Comparison of ENCODE assay signal across 26 cellular contexts in genomic region chr11:130832571-130833432, GRCh38.
DNase-seq lines count a peak whose midpoint lies in the region; ATAC-seq and TF ChIP-seq lines count a peak whose summit lies in the region.
"Had no signal": no experiment of that assay in that cellular context is flagged by ENCODE, and none has a peak within 500 bp of the region (broad histone marks: within the 10 kb centered on the region; RNA-seq: fewer than 3 reads in every experiment).

No MANE protein-coding gene starts in this region.

- peaks cover 0 to 13% (median 6%) of the 10 kb centered on the region in 4 donors for H3K9me3 ChIP-seq in tibial nerve
- H3K9me3 ChIP-seq: pancreas, thoracic aorta had no signal

- in situ Hi-C loops in astrocyte of the spinal cord (cut with HindIII; ENCODE audit: low sequenced_read_pairs), result no loop called here

- no peak for TF ChIP-seq CTCF in HFFc6 (IDR thresholded peaks at IDR 0.05)
- no peak for TF ChIP-seq CTCF in astrocyte of the spinal cord (IDR thresholded peaks at IDR 0.05; ENCODE audit: low read depth, low read length)
- no peak for TF ChIP-seq CTCF in foreskin fibroblast (IDR thresholded peaks at IDR 0.05; ENCODE audit: low read depth, low read length)
- TF ChIP-seq CTCF in tibial nerve (IDR thresholded peaks at IDR 0.05), result no peak

- H3K4me3 ChIP-seq in astrocyte of the spinal cord (ENCODE audit: low read depth, low read length), result no peak overlapping the region
- no peak overlapping the region for H3K4me3 ChIP-seq in foreskin fibroblast (ENCODE audit: low read depth in 1 of 2, low read length in 2 of 2)
- no peak overlapping the region for H3K4me3 ChIP-seq in tibial nerve
- H3K4me3 ChIP-seq: pancreas, thoracic aorta had no signal

- WGBS in tibial nerve, 2 donors, result 85 to 89% methylated on average over 9 of the region's 9 CpGs

- H3K27me3 Mint-ChIP-seq in HFFc6 (ENCODE audit: insufficient read depth), result peaks cover 2% of the 10 kb centered on the region; the same call in 1 of the 2 replicates

- H3K36me3 Mint-ChIP-seq in HFFc6 (ENCODE audit: low read depth), result peaks cover 7% of the 10 kb centered on the region; the same call in 1 of the 2 replicates
- H3K36me3 Mint-ChIP-seq: CD4-positive, CD25-positive, alpha-beta regulatory T cell had no signal

- no peak for TF ChIP-seq EP300 in tibial nerve (IDR thresholded peaks at IDR 0.05)

- H3K4me1 Mint-ChIP-seq in HFFc6 (ENCODE audit: low read depth), result peaks cover 38% of the 10 kb centered on the region
- H3K4me1 Mint-ChIP-seq: CD4-positive, CD25-positive, alpha-beta regulatory T cell had no signal

- H3K36me3 ChIP-seq in tibial nerve, result no peaks in the 10 kb centered on the region
- H3K36me3 ChIP-seq: pancreas, thoracic aorta had no signal

- peaks cover 4% of the 10 kb centered on the region; the same call in 1 of the 2 replicates for H3K9me3 Mint-ChIP-seq in HFFc6

- no peak overlapping the region for H3K27ac ChIP-seq in tibial nerve
- H3K27ac ChIP-seq: pancreas, RWPE1, thoracic aorta had no signal

- DNase-seq in HFFc6 (peak; percentile 12), astrocyte of the spinal cord (ENCODE audit: low read depth, low spot score) (peak; percentile 51), foreskin fibroblast (peak; percentile 51 to 70), tibial nerve (ENCODE audit: low spot score in 2 of 2) (no peak)
- no peak for DNase-seq in activated CD8-positive, alpha-beta memory T cell treated with anti-CD3 and anti-CD28 coated beads, Interleukin-2, amount 50 U/mL, for 48 hours
- DNase-seq: activated CD4-positive, alpha-beta T cell treated with anti-CD3 and anti-CD28 coated beads for 4 hours; activated naive CD4-positive, alpha-beta T cell; activated T-cell treated with anti-CD3 and anti-CD28 coated beads, Interleukin-2, amount 50 U/mL, for 48 hours; amniotic stem cell; CD4-positive, CD25-positive, alpha-beta regulatory T cell; central memory CD4-positive, alpha-beta T cell; H7; Karpas-422; left ventricle myocardium superior; midbrain; NCI-H1694 treated with DMSO at 0.1 percent for 48 hours; pancreas; right cardiac atrium; stimulated activated CD4-positive, alpha-beta T cell treated with anti-CD3 and anti-CD28 coated beads, Interleukin-4, amount 100 ng/mL, for 4 hours; stimulated activated naive CD8-positive, alpha-beta T cell treated with anti-CD3 and anti-CD28 coated beads, Interleukin-15, Interleukin-2, amounts not matched to agents 100 U/mL and 50 U/mL, for 24 hours; T-helper 2 cell had no signal

- peak overlapping the region; percentile 49 for H3K27ac Mint-ChIP-seq in HFFc6
- H3K27ac Mint-ChIP-seq: natural killer cell treated with Interleukin-12 subunit alpha and Interleukin-12 subunit beta and Interleukin-15 and Interleukin-18, amount 100 ng/mL, for 72 hours had no signal

- H3K27me3 ChIP-seq in tibial nerve, result no peaks in the 10 kb centered on the region
- H3K27me3 ChIP-seq: pancreas had no signal

- no peak overlapping the region for H3K4me3 Mint-ChIP-seq in HFFc6
- H3K4me3 Mint-ChIP-seq: CD4-positive, CD25-positive, alpha-beta regulatory T cell; natural killer cell treated with Interleukin-12 subunit alpha and Interleukin-12 subunit beta and Interleukin-15 and Interleukin-18, amount 100 ng/mL, for 72 hours had no signal

- TF ChIP-seq POLR2A in tibial nerve (IDR thresholded peaks at IDR 0.05), result no peak

- peaks cover 0 to 40% (median 5%) of the 10 kb centered on the region in 4 donors for H3K4me1 ChIP-seq in tibial nerve
- H3K4me1 ChIP-seq: pancreas had no signal

- ATAC-seq in HG03520 (IDR thresholded peaks at IDR 0.05; ENCODE audit: unreplicated experiment) (no peak), HG03571 (IDR thresholded peaks at IDR 0.05; ENCODE audit: unreplicated experiment) (no peak)
- ATAC-seq: left ventricle myocardium superior; natural killer cell treated with Interleukin-12 subunit alpha and Interleukin-12 subunit beta and Interleukin-15 and Interleukin-18, amount 100 ng/mL, for 72 hours; pancreas; right cardiac atrium; stimulated activated naive CD8-positive, alpha-beta T cell treated with anti-CD3 and anti-CD28 coated beads, Interleukin-15, Interleukin-2, amounts not matched to agents 100 U/mL and 50 U/mL, for 24 hours had no signal

Comparison
In these comparisons a context has a peak if more than half of its experiments do, and no peak if none do; other contexts are left out.
1. DNase-seq: peak in HFFc6 (single experiment), astrocyte of the spinal cord (single experiment) and foreskin fibroblast (2 of 2); none in tibial nerve (0 of 2) and activated CD8-positive, alpha-beta memory T cell treated with anti-CD3 and anti-CD28 coated beads, Interleukin-2, amount 50 U/mL, for 48 hours (single experiment).